ENCODE assay signal across 11 cellular contexts in genomic region chr10:51743146-51743545, GRCh38. TPM values are rescaled to one million over a fixed set of nuclear protein-coding genes. Genes with fewer than 3 reads are reported as not detected.
A peak's percentile ranks its signal among the peaks of the same experiment; 100 is the strongest.
DNase-seq lines count a peak whose midpoint lies in the region; ATAC-seq, FAIRE-seq and TF ChIP-seq lines count a peak whose summit lies in the region.
"Had no signal": no experiment of that assay in that cellular context is flagged by ENCODE, and none has a peak within 500 bp of the region (broad histone marks: within the 10 kb centered on the region; RNA-seq: fewer than 3 reads in every experiment).

No MANE protein-coding gene starts in this region.

- H3K9me3 ChIP-seq in A673 (ENCODE audit: low read depth, low read length, poor library complexity, severe bottlenecking) (no peaks in the 10 kb centered on the region), OCI-LY7 (ENCODE audit: low read length) (no peaks in the 10 kb centered on the region), small intestine (ENCODE audit: control insufficient read depth, low read depth) (no peaks in the 10 kb centered on the region)
- H3K9me3 ChIP-seq: gastrocnemius medialis had no signal

- TF ChIP-seq CTCF in A673 (conservative IDR thresholded peaks at IDR 0.05; ENCODE audit: low read depth, low read length), result no peak
- TF ChIP-seq CTCF in OCI-LY7 (conservative IDR thresholded peaks at IDR 0.05; ENCODE audit: low read length), result no peak

- no peaks in the 10 kb centered on the region for H3K9me2 ChIP-seq in OCI-LY7 (ENCODE audit: insufficient read depth, low read length)

- no peaks in the 10 kb centered on the region for H3K4me1 ChIP-seq in A673 (ENCODE audit: insufficient read depth, low read length, poor library complexity, severe bottlenecking)
- no peaks in the 10 kb centered on the region for H3K4me1 ChIP-seq in OCI-LY7 (ENCODE audit: insufficient read depth, low read length, poor library complexity, severe bottlenecking)
- no peaks in the 10 kb centered on the region for H3K4me1 ChIP-seq in small intestine (ENCODE audit: control insufficient read depth in 2 of 2, insufficient read depth in 1 of 2, low read depth in 1 of 2, low read length in 1 of 2)
- H3K4me1 ChIP-seq: gastrocnemius medialis had no signal

- BruUV-seq in A673 (replicated peaks; lab: Mats Ljungman, UMichigan) (no TSS peak), OCI-LY7 (replicated peaks; lab: Mats Ljungman, UMichigan) (no TSS peak)

- intact Hi-C loops in A673 (cut with micrococcal nuclease; ENCODE audit: unreplicated experiment), result no loop called here
- intact Hi-C loops in OCI-LY7 (cut with micrococcal nuclease; ENCODE audit: unreplicated experiment), result no loop called here

- CTCF ChIA-PET in A673 (lab: Charles Lee) (no interaction called here), OCI-LY7 (lab: Charles Lee; ENCODE audit: unreplicated experiment) (no interaction called here)

- ATAC-seq in GM19035 (IDR thresholded peaks at IDR 0.05; ENCODE audit: unreplicated experiment) (peak; percentile 75), HG02885 (IDR thresholded peaks at IDR 0.05; ENCODE audit: poor library complexity, unreplicated experiment) (peak; percentile 82)

- FAIRE-seq in small intestine (lab: Jason Lieb, UNC), result no peak

- H3K36me3 ChIP-seq in A673 (ENCODE audit: insufficient read depth, low read length, poor library complexity, severe bottlenecking) (no peaks in the 10 kb centered on the region), OCI-LY7 (ENCODE audit: insufficient read depth, low read length) (no peaks in the 10 kb centered on the region), small intestine (ENCODE audit: control insufficient read depth in 2 of 2, insufficient read depth in 2 of 2, low read length in 2 of 2) (no peaks in the 10 kb centered on the region)
- H3K36me3 ChIP-seq: gastrocnemius medialis had no signal

- no peaks in the 10 kb centered on the region for H4K20me1 ChIP-seq in OCI-LY7 (ENCODE audit: insufficient read depth, low read length)

- H3K4me3 ChIP-seq in A673 (ENCODE audit: low read depth, low read length, poor library complexity, severe bottlenecking) (no peak overlapping the region), OCI-LY7 (ENCODE audit: low read depth, low read length, poor library complexity, severe bottlenecking) (no peak overlapping the region), small intestine (ENCODE audit: low read depth in 1 of 2, low read length in 2 of 2) (no peak overlapping the region)
- H3K4me3 ChIP-seq: gastrocnemius medialis had no signal

- no peak overlapping the region for H3K27ac ChIP-seq in A673 (ENCODE audit: low read depth, low read length, poor library complexity, severe bottlenecking)
- H3K27ac ChIP-seq in OCI-LY7 (ENCODE audit: low read depth, low read length, poor library complexity, severe bottlenecking), result no peak overlapping the region
- no peak overlapping the region for H3K27ac ChIP-seq in small intestine (ENCODE audit: low read depth in 1 of 2, low read length in 1 of 2)
- H3K27ac ChIP-seq: gastrocnemius medialis had no signal

- no peaks in the 10 kb centered on the region for H3K27me3 ChIP-seq in A673 (replicated peaks; ENCODE audit: insufficient read depth, low read depth, low read length, poor library complexity)
- H3K27me3 ChIP-seq in small intestine (ENCODE audit: control insufficient read depth in 2 of 2, insufficient read depth in 2 of 2, low read length in 2 of 2), result no peaks in the 10 kb centered on the region
- H3K27me3 ChIP-seq: gastrocnemius medialis had no signal

- POLR2A ChIA-PET in A673 (lab: Charles Lee; ENCODE audit: low non-redundant PET), result no interaction called here
- POLR2A ChIA-PET in OCI-LY7 (lab: Charles Lee), result interaction anchor here (0.6 to 0.9 kb wide), 2 partner anchors 557 to 1281 kb away, joined by 3 to 8 read pairs; no protein-coding TSS in a partner anchor

- DNase-seq in A673 (ENCODE audit: low spot score) (peak; percentile 3), OCI-LY7 (ENCODE audit: low spot score) (peak; percentile 12), NCI-H345 (lab: John Stamatoyannopoulos, UW) (no peak), small intestine (no peak), NCI-H1436 (lab: John Stamatoyannopoulos, UW) (no peak)
- DNase-seq in stimulated activated naive CD4-positive, alpha-beta T cell treated with Interleukin-2 at 50 U/mL for 16 hours (lab: John Stamatoyannopoulos, UW), result no peak
- DNase-seq: gastrocnemius medialis, HCEC 1CT, NCI-H2029 had no signal

- no peak overlapping the region for H3K4me2 ChIP-seq in OCI-LY7 (ENCODE audit: low read length)

- WGBS in small intestine, 3 donors, result 64 to 80% (median 79%) methylated on average over 6 of the region's 6 CpGs

- no peak overlapping the region for H2AFZ ChIP-seq in OCI-LY7 (ENCODE audit: low read length)

- H3K79me2 ChIP-seq in OCI-LY7 (ENCODE audit: insufficient read depth, low read depth, low read length), result no peaks in the 10 kb centered on the region

RNA-seq across cellular contexts. Expression of gene CSTF2T, which starts 43.8 kb away (rescaled TPM):
- 21.9 and 22.2 TPM in 2 replicates for total RNA-seq in A673 (2021)
- 32.8 and 33.3 TPM in 2 replicates for total RNA-seq in OCI-LY7 (2014; rRNA removed; shearing (Covaris generic))
- 27.1 and 28.8 TPM in 2 replicates for total RNA-seq in OCI-LY7 (2022)
- polyA plus RNA-seq in small intestine, result 10 to 100 TPM in 1 of 3 donors, 1 to 10 TPM in 2; 4.9 to 13.9 (median 6.5) TPM

Comparison
In these comparisons a context has a peak if more than half of its experiments do, and no peak if none do; other contexts are left out.
1. DNase-seq: peak in A673 (single experiment) and OCI-LY7 (single experiment); none in NCI-H345 (single experiment), small intestine (single experiment), NCI-H1436 (single experiment) and stimulated activated naive CD4-positive, alpha-beta T cell treated with Interleukin-2 at 50 U/mL for 16 hours (single experiment).